Comparison of ENCODE assay signal across 21 cellular contexts in genomic region chr2:175147196-175147595, GRCh38. TPM values are rescaled to one million over a fixed set of nuclear protein-coding genes. Genes with fewer than 3 reads are reported as not detected.
DNase-seq lines count a peak whose midpoint lies in the region; ATAC-seq and TF ChIP-seq lines count a peak whose summit lies in the region.
"Had no signal": no experiment of that assay in that cellular context is flagged by ENCODE, and none has a peak within 500 bp of the region (broad histone marks: within the 10 kb centered on the region; RNA-seq: fewer than 3 reads in every experiment).

No MANE protein-coding gene starts in this region.

- peaks cover 12% of the 10 kb centered on the region for H3K4me1 ChIP-seq in GM23248 (ENCODE audit: insufficient read depth)
- H3K4me1 ChIP-seq: SJCRH30 had no signal

- peaks cover 31% of the 10 kb centered on the region; the same call in 1 of the 2 replicates for H4K20me1 ChIP-seq in GM23248 (ENCODE audit: insufficient read depth)

- no peak overlapping the region for H3K9ac ChIP-seq in GM23248

- intact Hi-C loops in CD14-positive monocyte (cut with micrococcal nuclease): no loop called here

- no peaks in the 10 kb centered on the region for H3F3A ChIP-seq in GM23248 (ENCODE audit: insufficient read depth)

- ATAC-seq in HG03039 (IDR thresholded peaks at IDR 0.05; ENCODE audit: unreplicated experiment): no peak
- ATAC-seq: Panc1 had no signal

- DNase-seq in AG10803 (ENCODE audit: low read depth) (peak; percentile 12), GM23248 (peak; percentile 23), chondrocyte (ENCODE audit: low spot score) (no peak), iris pigment epithelial cell (ENCODE audit: low read depth) (peak; percentile 49), CD14-positive monocyte (ENCODE audit: low spot score) (no peak), T-helper 9 cell (no peak)
- no peak for DNase-seq in activated CD4-positive, CD25-positive, alpha-beta regulatory T cell (lab: John Stamatoyannopoulos, UW)
- DNase-seq: DMS79 treated with DMSO at 0.1 percent for 48 hours, HFFc6, Kasumi-1, MM.1S, NCI-H1092, NCI-H1436 treated with DMSO at 0.1 percent for 48 hours, NCI-H2029, NCI-H345, NCI-H524 treated with DMSO at 0.1 percent for 48 hours, SJCRH30 had no signal

- H3K4me1 Mint-ChIP-seq in chondrocyte (ENCODE audit: low read depth) (peaks cover 39% of the 10 kb centered on the region), CD14-positive monocyte (peaks cover 10% of the 10 kb centered on the region)

- H3K36me3 ChIP-seq in GM23248 (ENCODE audit: low read depth): peaks cover 23% of the 10 kb centered on the region; the same call in 1 of the 2 replicates

- TF ChIP-seq CTCF in AG10803 (conservative IDR thresholded peaks at IDR 0.05; ENCODE audit: low read length) (no peak), chondrocyte (IDR thresholded peaks at IDR 0.05) (no peak), CD14-positive monocyte (IDR thresholded peaks at IDR 0.05) (no peak)

- peaks cover 11% of the 10 kb centered on the region for H3K36me3 Mint-ChIP-seq in chondrocyte (ENCODE audit: low read depth)
- peaks cover 32 to 40% of the 10 kb centered on the region in 2 donors for H3K36me3 Mint-ChIP-seq in CD14-positive monocyte

- no peaks in the 10 kb centered on the region for H3K9me3 ChIP-seq in GM23248 (ENCODE audit: low read depth)
- H3K9me3 ChIP-seq: SJCRH30 had no signal

- no peaks in the 10 kb centered on the region for H3K27me3 Mint-ChIP-seq in chondrocyte (ENCODE audit: low read depth)
- H3K27me3 Mint-ChIP-seq in CD14-positive monocyte (ENCODE audit: low read depth in 3 of 3): no peaks in the 10 kb centered on the region
- H3K27me3 Mint-ChIP-seq: IgD-negative memory B cell had no signal

- H3K27ac ChIP-seq in GM23248: no peak overlapping the region
- H3K27ac ChIP-seq: HL-60, SJCRH30 had no signal

- no peak overlapping the region for H3K4me3 ChIP-seq in AG10803 (ENCODE audit: low read length)
- no peak overlapping the region for H3K4me3 ChIP-seq in GM23248
- H3K4me3 ChIP-seq: SJCRH30 had no signal

- no peak overlapping the region for H2AFZ ChIP-seq in GM23248

- H3K27ac Mint-ChIP-seq in chondrocyte (ENCODE audit: unreplicated experiment): peak overlapping the region; percentile 53
- no peak overlapping the region for H3K27ac Mint-ChIP-seq in CD14-positive monocyte

- H3K27me3 ChIP-seq in GM23248 (replicated peaks; ENCODE audit: insufficient read depth): no peaks in the 10 kb centered on the region
- H3K27me3 ChIP-seq: SJCRH30 had no signal

- in situ Hi-C loops in GM23248 (cut with MboI): no loop called here

- H3K4me3 Mint-ChIP-seq in chondrocyte (ENCODE audit: unreplicated experiment): no peak overlapping the region
- H3K4me3 Mint-ChIP-seq in CD14-positive monocyte: no peak overlapping the region
- H3K4me3 Mint-ChIP-seq: HFFc6, IgD-negative memory B cell had no signal

- H3K9me2 ChIP-seq in GM23248 (ENCODE audit: insufficient read depth): no peaks in the 10 kb centered on the region

- no peaks in the 10 kb centered on the region for H3K9me3 Mint-ChIP-seq in chondrocyte (ENCODE audit: low read depth)
- no peaks in the 10 kb centered on the region for H3K9me3 Mint-ChIP-seq in CD14-positive monocyte
- H3K9me3 Mint-ChIP-seq: HFFc6, IgD-negative memory B cell had no signal

- peaks cover 100% of the 10 kb centered on the region for H3K79me2 ChIP-seq in GM23248 (ENCODE audit: insufficient read depth)

- 42 to 43% methylated on average over 4 of the region's 4 CpGs for WGBS in GM23248 (ENCODE audit: low coverage in 1 of 2, low lambda C conversion rate in 2 of 2, missing lambda C conversion rate in 2 of 2), 2 experiments

- H3K4me2 ChIP-seq in GM23248 (ENCODE audit: unreplicated experiment): peak overlapping the region; percentile 18

RNA-seq across cellular contexts. Expression of gene ATF2, which starts 20.8 kb away (rescaled TPM):
- 31.7 and 33.8 TPM in 2 replicates for total RNA-seq in GM23248 (2014; rRNA removed; shearing (Covaris generic))
- polyA plus RNA-seq in GM23248 (2016; fragmentation: Nextera tagmentation; extraction: Ambion mirVana) (26.8 and 29.5 TPM in 2 replicates), CD14-positive monocyte (10 to 100 TPM; 17.4 to 22.1 TPM)
- 55.5 to 61.0 TPM (median 59.8 TPM) in 3 replicates for total RNA-seq in chondrocyte

RNA-seq across cellular contexts. Expression of gene ATP5MC3, which starts 34.3 kb away (rescaled TPM):
- total RNA-seq in GM23248 (2014; rRNA removed; shearing (Covaris generic)): 136 and 145 TPM in 2 replicates
- 365 and 370 TPM in 2 replicates for polyA plus RNA-seq in GM23248 (2016; fragmentation: Nextera tagmentation; extraction: Ambion mirVana)
- 143 to 205 TPM (median 148 TPM) in 3 replicates for total RNA-seq in chondrocyte
- 100 to 1,000 TPM; 493 to 533 TPM for polyA plus RNA-seq in CD14-positive monocyte

Comparison
In these comparisons a context has a peak if more than half of its experiments do, and no peak if none do; other contexts are left out.
1. DNase-seq: peak in AG10803 (single experiment), GM23248 (single experiment) and iris pigment epithelial cell (single experiment); none in chondrocyte (single experiment), activated CD4-positive, CD25-positive, alpha-beta regulatory T cell (0 of 4), CD14-positive monocyte (single experiment) and T-helper 9 cell (single experiment).